Comparison of ENCODE assay signal across 1 cellular context in genomic region chr6:14366880-14367279, GRCh38.
TF ChIP-seq lines count a peak whose summit lies in the region.

No MANE protein-coding gene starts in this region.

TF ChIP-seq in SK-N-SH treated with all-trans-retinoic acid at 6 μM for 48 hours, 23 proteins besides CTCF, POLR2A, EP300 and RAD21 (continued from another document):
- TF ChIP-seq PATZ1 (CRISPR knock-in tag; IDR thresholded peaks at IDR 0.05; ENCODE audit: borderline replicate concordance) (no peak), ZC3H10 (CRISPR knock-in tag; IDR thresholded peaks at IDR 0.05) (no peak), ZNF565 (CRISPR knock-in tag; conservative IDR thresholded peaks at IDR 0.05; ENCODE audit: low read depth) (no peak), ISL1 (CRISPR knock-in tag; IDR thresholded peaks at IDR 0.05) (no peak), ARNTL (CRISPR knock-in tag; IDR thresholded peaks at IDR 0.05; ENCODE audit: borderline replicate concordance, low read depth) (no peak), ZFP3 (CRISPR knock-in tag; IDR thresholded peaks at IDR 0.05) (no peak), GLIS3 (CRISPR knock-in tag; IDR thresholded peaks at IDR 0.05) (no peak), ZNF70 (CRISPR knock-in tag; IDR thresholded peaks at IDR 0.05) (no peak), RARB (CRISPR knock-in tag; IDR thresholded peaks at IDR 0.05) (no peak), ZNF8 (CRISPR knock-in tag; IDR thresholded peaks at IDR 0.05) (no peak), TCF4 (CRISPR knock-in tag; IDR thresholded peaks at IDR 0.05; ENCODE audit: borderline replicate concordance) (no peak), CSRNP3 (CRISPR knock-in tag; IDR thresholded peaks at IDR 0.05) (no peak), ESRRG (CRISPR knock-in tag; IDR thresholded peaks at IDR 0.05) (no peak), POU6F1 (CRISPR knock-in tag; IDR thresholded peaks at IDR 0.05; ENCODE audit: borderline replicate concordance, low read depth) (no peak)
